In genomic region chr2:45373534-45373933, GRCh38 we compare ENCODE assay signal across 1 cellular context.
TF ChIP-seq lines count a peak whose summit lies in the region.

No MANE protein-coding gene starts in this region.

TF ChIP-seq in HepG2, 621 proteins besides CTCF, POLR2A, EP300 and RAD21 (continued from another document):
- TF ChIP-seq ZNF691 (CRISPR knock-in tag; IDR thresholded peaks at IDR 0.05; ENCODE audit: borderline replicate concordance, low read depth) (no peak), ZNF383 (CRISPR knock-in tag; IDR thresholded peaks at IDR 0.05; ENCODE audit: borderline replicate concordance) (no peak), CEBPZ (IDR thresholded peaks at IDR 0.05; ENCODE audit: low read length) (no peak), ZNF672 (CRISPR knock-in tag; IDR thresholded peaks at IDR 0.05) (no peak), CEBPB (IDR thresholded peaks at IDR 0.05; ENCODE audit: borderline replicate concordance, low read depth, low read length) (0 out of 2 replicates have a peak, but pooled peaks have one; percentile 11), CBX2 (IDR thresholded peaks at IDR 0.05; ENCODE audit: low read depth, low read length) (no peak), CBX2 (CRISPR knock-in tag; IDR thresholded peaks at IDR 0.05; ENCODE audit: low read depth) (no peak), ARNT (IDR thresholded peaks at IDR 0.05) (no peak), ZNF580 (CRISPR knock-in tag; IDR thresholded peaks at IDR 0.05; ENCODE audit: borderline replicate concordance, low read depth) (no peak), ZMYM3 (CRISPR knock-in tag; IDR thresholded peaks at IDR 0.05) (no peak), ZNF563 (CRISPR knock-in tag; IDR thresholded peaks at IDR 0.05) (no peak), ZNF784 (CRISPR knock-in tag; IDR thresholded peaks at IDR 0.05; ENCODE audit: borderline replicate concordance) (no peak), ZBTB42 (CRISPR knock-in tag; IDR thresholded peaks at IDR 0.05) (no peak), SMARCC2 (IDR thresholded peaks at IDR 0.05) (no peak), ZFP36L1 (CRISPR knock-in tag; IDR thresholded peaks at IDR 0.05) (no peak), ZNF335 (CRISPR knock-in tag; IDR thresholded peaks at IDR 0.05) (peak; percentile 5; the same call in 1 of the 2 replicates), MTF1 (CRISPR knock-in tag; IDR thresholded peaks at IDR 0.05) (no peak), ZBTB2 (CRISPR knock-in tag; IDR thresholded peaks at IDR 0.05; ENCODE audit: low read depth) (no peak), TCF12 (IDR thresholded peaks at IDR 0.05) (no peak), TCF12 (CRISPR knock-in tag; IDR thresholded peaks at IDR 0.05) (0 out of 2 replicates have a peak, but pooled peaks have one; percentile 34), GRHL1 (CRISPR knock-in tag; conservative IDR thresholded peaks at IDR 0.05) (no peak), MYPOP (CRISPR knock-in tag; IDR thresholded peaks at IDR 0.05) (no peak; the same call in 1 of the 2 replicates)
